Comparison of ENCODE assay signal across 9 cellular contexts in genomic region chr14:93958567-93959238, GRCh38. TPM values are rescaled to one million over a fixed set of nuclear protein-coding genes. Genes with fewer than 3 reads are reported as not detected.
A peak's percentile ranks its signal among the peaks of the same experiment; 100 is the strongest.
DNase-seq lines count a peak whose midpoint lies in the region; ATAC-seq and TF ChIP-seq lines count a peak whose summit lies in the region.
"Had no signal": no experiment of that assay in that cellular context is flagged by ENCODE, and none has a peak within 500 bp of the region (broad histone marks: within the 10 kb centered on the region; RNA-seq: fewer than 3 reads in every experiment).

No MANE protein-coding gene starts in this region.

- peaks cover 47% of the 10 kb centered on the region for H3K36me3 Mint-ChIP-seq in activated naive CD8-positive, alpha-beta T cell treated with anti-CD3 and anti-CD28 coated beads for 36 hours
- H3K36me3 Mint-ChIP-seq in naive thymus-derived CD4-positive, alpha-beta T cell: peaks cover 0 to 36% (median 0%) of the 10 kb centered on the region in 5 donors

- no peak for TF ChIP-seq CTCF in HL-60 (IDR thresholded peaks at IDR 0.05; ENCODE audit: insufficient read depth, low read length)

- no peaks in the 10 kb centered on the region for H3K27me3 ChIP-seq in BLaER1 treated with 17β-estradiol and CSF1 and Interleukin-3, amounts not matched to agents 10 nM and 100 nM
- no peaks in the 10 kb centered on the region for H3K27me3 ChIP-seq in HL-60 (ENCODE audit: insufficient read depth, poor library complexity, severe bottlenecking)
- H3K27me3 ChIP-seq in naive thymus-derived CD4-positive, alpha-beta T cell (ENCODE audit: control insufficient read depth in 2 of 2, insufficient read depth in 2 of 2, low read length in 2 of 2): no peaks in the 10 kb centered on the region

- intact Hi-C loops in naive thymus-derived CD4-positive, alpha-beta T cell (cut with micrococcal nuclease): loop anchor here (1.0 to 5.0 kb wide), 9 partner anchors 12 to 219 kb away; partner anchors contain the start of genes DDX24 (in 1 of the 2), IFI27L1 (in 1 of the 2), OTUB2 (in 1 of the 2) and PPP4R4 (in 1 of the 2)

- peaks cover 92% of the 10 kb centered on the region for H3K4me1 Mint-ChIP-seq in activated naive CD8-positive, alpha-beta T cell treated with anti-CD3 and anti-CD28 coated beads for 36 hours
- peaks cover 62 to 95% (median 85%) of the 10 kb centered on the region in 7 donors for H3K4me1 Mint-ChIP-seq in naive thymus-derived CD4-positive, alpha-beta T cell

- no peaks in the 10 kb centered on the region for H4K20me1 ChIP-seq in BLaER1 treated with 17β-estradiol and CSF1 and Interleukin-3, amounts not matched to agents 10 nM and 100 nM

- peak overlapping the region; percentile 41 to 71 (median 62); a peak in 21 of 22 replicates for H3K9ac ChIP-seq in BLaER1 treated with 17β-estradiol and CSF1 and Interleukin-3, amounts not matched to agents 10 nM and 100 nM

- H3K4me3 Mint-ChIP-seq in activated naive CD8-positive, alpha-beta T cell treated with anti-CD3 and anti-CD28 coated beads for 36 hours: peak overlapping the region; percentile 54
- H3K4me3 Mint-ChIP-seq in naive thymus-derived CD4-positive, alpha-beta T cell: peak overlapping the region; percentile 57 to 87 (median 72)

- H3K4me2 ChIP-seq in BLaER1 treated with 17β-estradiol and CSF1 and Interleukin-3, amounts not matched to agents 10 nM and 100 nM: peak overlapping the region; percentile 76 to 98 (median 90)

- peaks cover 1% of the 10 kb centered on the region for H3K9me3 Mint-ChIP-seq in activated naive CD8-positive, alpha-beta T cell treated with anti-CD3 and anti-CD28 coated beads for 36 hours
- H3K9me3 Mint-ChIP-seq in naive thymus-derived CD4-positive, alpha-beta T cell: no peaks in the 10 kb centered on the region

- H3K27ac Mint-ChIP-seq in activated naive CD8-positive, alpha-beta T cell treated with anti-CD3 and anti-CD28 coated beads for 36 hours: peak overlapping the region; percentile 100
- H3K27ac Mint-ChIP-seq in naive thymus-derived CD4-positive, alpha-beta T cell: peak overlapping the region; percentile 49 to 100 (median 85)

- CTCF ChIA-PET in naive thymus-derived CD4-positive, alpha-beta T cell (lab: Charles Lee): interaction anchor here (0.7 to 18.5 kb wide), 3 partner anchors 12 to 19 kb away, joined by 3 to 388 read pairs (median 27); no protein-coding TSS in a partner anchor

- no peaks in the 10 kb centered on the region for H3K27me3 Mint-ChIP-seq in activated naive CD8-positive, alpha-beta T cell treated with anti-CD3 and anti-CD28 coated beads for 36 hours
- no peaks in the 10 kb centered on the region for H3K27me3 Mint-ChIP-seq in naive thymus-derived CD4-positive, alpha-beta T cell

- H3K9me3 ChIP-seq in BLaER1 treated with 17β-estradiol and CSF1 and Interleukin-3, amounts not matched to agents 10 nM and 100 nM (replicated peaks in 1 of 11): no peaks in the 10 kb centered on the region
- H3K9me3 ChIP-seq in naive thymus-derived CD4-positive, alpha-beta T cell (ENCODE audit: control insufficient read depth in 2 of 3, low read length in 3 of 3): no peaks in the 10 kb centered on the region

- DNase-seq in HL-60 (ENCODE audit: low read depth in 1 of 2, low spot score in 1 of 2) (no peak), Kasumi-1 (lab: John Stamatoyannopoulos, UW) (no peak), NOMO-1 (lab: John Stamatoyannopoulos, UW; ENCODE audit: unreplicated experiment in 2 of 2) (no peak)
- DNase-seq in activated naive CD8-positive, alpha-beta T cell treated with anti-CD3 and anti-CD28 coated beads for 36 hours: no peak
- DNase-seq in naive thymus-derived CD4-positive, alpha-beta T cell: no peak
- DNase-seq: NCI-H1436 had no signal

- peaks cover 99 to 100% (median 100%) of the 10 kb centered on the region in 10 experiments for H3K4me1 ChIP-seq in BLaER1 treated with 17β-estradiol and CSF1 and Interleukin-3, amounts not matched to agents 10 nM and 100 nM
- peaks cover 71 to 98% of the 10 kb centered on the region in 2 donors for H3K4me1 ChIP-seq in naive thymus-derived CD4-positive, alpha-beta T cell (ENCODE audit: control insufficient read depth in 2 of 2, insufficient read depth in 2 of 2, low read length in 2 of 2)

- POLR2A ChIA-PET in naive thymus-derived CD4-positive, alpha-beta T cell (lab: Charles Lee): interaction anchor here (0.6 to 4.0 kb wide), 11 partner anchors 10 to 1321 kb away, joined by 3 to 32 read pairs (median 4); partner anchors contain the start of genes DDX24 and IFI27L1

- peak overlapping the region in 1 of 10 experiments; percentile 4; a peak in 2 of 20 replicates for H3K4me3 ChIP-seq in BLaER1 treated with 17β-estradiol and CSF1 and Interleukin-3, amounts not matched to agents 10 nM and 100 nM
- no peak overlapping the region for H3K4me3 ChIP-seq in HL-60 (replicated peaks; ENCODE audit: insufficient read depth, low read length)
- H3K4me3 ChIP-seq in naive thymus-derived CD4-positive, alpha-beta T cell (ENCODE audit: low read length): peak overlapping the region; percentile 23

- no peak for ATAC-seq in naive thymus-derived CD4-positive, alpha-beta T cell
- ATAC-seq in HG03342 (IDR thresholded peaks at IDR 0.05; ENCODE audit: unreplicated experiment): no peak
- ATAC-seq in GM21528 (IDR thresholded peaks at IDR 0.05; ENCODE audit: low FRiP score, unreplicated experiment): no peak

- no peaks in the 10 kb centered on the region for H3K36me3 ChIP-seq in BLaER1 treated with 17β-estradiol and CSF1 and Interleukin-3, amounts not matched to agents 10 nM and 100 nM
- H3K36me3 ChIP-seq in naive thymus-derived CD4-positive, alpha-beta T cell (ENCODE audit: control insufficient read depth in 2 of 3, insufficient read depth in 3 of 3, low read length in 3 of 3): no peaks in the 10 kb centered on the region

- H3K27ac ChIP-seq in BLaER1 treated with 17β-estradiol and CSF1 and Interleukin-3, amounts not matched to agents 10 nM and 100 nM: peak overlapping the region; percentile 43 to 94 (median 81); a peak in 21 of 22 replicates
- peak overlapping the region; percentile 95 for H3K27ac ChIP-seq in HL-60 (replicated peaks)
- no peak overlapping the region for H3K27ac ChIP-seq in naive thymus-derived CD4-positive, alpha-beta T cell (ENCODE audit: low read depth, low read length)

RNA-seq across cellular contexts. Expression of gene ASB2, which starts 17.7 kb away (rescaled TPM):
- 10 to 100 TPM; 26.4 to 29.1 TPM for total RNA-seq in activated naive CD8-positive, alpha-beta T cell treated with anti-CD3 and anti-CD28 coated beads for 36 hours
- total RNA-seq in naive thymus-derived CD4-positive, alpha-beta T cell: 10 to 100 TPM in 1 of 5 experiments, 1 to 10 TPM in 2, under 1 TPM in 2; 0.32 to 63.1 (median 1.4) TPM
- not detected for polyA plus RNA-seq in naive thymus-derived CD4-positive, alpha-beta T cell

RNA-seq across cellular contexts. Expression of gene FAM181A, which starts 31.6 kb away (rescaled TPM):
- total RNA-seq in activated naive CD8-positive, alpha-beta T cell treated with anti-CD3 and anti-CD28 coated beads for 36 hours: not detected
- total RNA-seq in naive thymus-derived CD4-positive, alpha-beta T cell: not detected
- polyA plus RNA-seq in naive thymus-derived CD4-positive, alpha-beta T cell: not detected

RNA-seq across cellular contexts. Expression of gene CCDC197, which starts 38.4 kb away (rescaled TPM):
- total RNA-seq in activated naive CD8-positive, alpha-beta T cell treated with anti-CD3 and anti-CD28 coated beads for 36 hours: not detected
- not detected for total RNA-seq in naive thymus-derived CD4-positive, alpha-beta T cell
- not detected for polyA plus RNA-seq in naive thymus-derived CD4-positive, alpha-beta T cell
